17 cellular contexts compared by ENCODE assay signal in the genomic region with DNA sequence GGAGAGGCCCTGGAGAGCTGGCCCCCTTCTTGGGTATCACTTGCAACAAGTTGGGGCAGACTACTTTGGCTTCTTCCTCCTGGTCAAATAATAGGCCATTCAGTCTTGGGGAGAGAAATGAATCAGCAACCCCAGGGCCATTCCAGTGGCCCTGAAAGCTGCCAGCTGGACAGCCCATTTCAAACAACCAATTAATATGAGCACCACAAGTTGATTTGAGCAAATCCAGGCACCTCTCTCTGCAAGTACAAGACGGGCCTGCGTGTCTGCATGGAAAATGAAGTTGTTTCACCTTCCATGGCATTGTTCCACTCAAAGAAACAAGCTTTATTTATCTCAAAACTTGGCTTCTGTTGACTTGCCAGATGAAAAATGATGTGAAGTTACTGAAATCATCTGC.
DNase-seq lines count a peak whose midpoint lies in the region; TF ChIP-seq lines count a peak whose summit lies in the region.
"Had no signal": no experiment of that assay in that cellular context is flagged by ENCODE, and none has a peak within 500 bp of the region (broad histone marks: within the 10 kb centered on the region; RNA-seq: fewer than 3 reads in every experiment).

No MANE protein-coding gene starts in this region.

- H2BK5ac ChIP-seq in H9 (ENCODE audit: insufficient read length, low read length), result no peak overlapping the region

- H3K9me3 ChIP-seq in muscle layer of colon (ENCODE audit: low read length), result no peaks in the 10 kb centered on the region
- no peaks in the 10 kb centered on the region for H3K9me3 ChIP-seq in H9 (ENCODE audit: control insufficient read depth, low read depth, low read length)
- H3K9me3 ChIP-seq: BLaER1, Peyer's patch, SJCRH30 had no signal

- H3K4me3 Mint-ChIP-seq in H9, result no peak overlapping the region
- H3K4me3 Mint-ChIP-seq: CD4-positive, alpha-beta T cell had no signal

- no peaks in the 10 kb centered on the region for H3K27me3 ChIP-seq in muscle layer of colon (ENCODE audit: control insufficient read depth in 1 of 2, insufficient read depth in 2 of 2, low read length in 2 of 2)
- no peaks in the 10 kb centered on the region for H3K27me3 ChIP-seq in H9 (ENCODE audit: insufficient read depth, low read length)
- H3K27me3 ChIP-seq: BLaER1, Peyer's patch, SJCRH30 had no signal

- no peak overlapping the region for H2AFZ ChIP-seq in H9 (ENCODE audit: low read length)

- no peak overlapping the region for H3K56ac ChIP-seq in H9 (ENCODE audit: insufficient read length, low read depth, low read length)

- DNase-seq in HPDE6-E6E7 (ENCODE audit: extremely low spot score), result peak; percentile 27
- peak; percentile 5 for DNase-seq in SK-MEL-5 (ENCODE audit: low read depth, low spot score)
- no peak for DNase-seq in epithelial cell of prostate (ENCODE audit: low read depth, low spot score)
- DNase-seq in H9, result no peak
- DNase-seq in NCI-H1694 treated with DMSO at 0.1 percent for 48 hours (lab: John Stamatoyannopoulos, UW), result no peak
- no peak for DNase-seq in stimulated activated CD8-positive, alpha-beta memory T cell treated with anti-CD3 and anti-CD28 coated beads, Interleukin-4, amount 100 ng/mL, for 48 hours
- DNase-seq: CD4-positive, alpha-beta T cell; COR-L47; KBM-7; NCI-H2081 treated with DMSO at 0.1 percent for 48 hours; NCI-H2171 treated with DMSO at 0.1 percent for 48 hours; NCI-H524 treated with DMSO at 0.1 percent for 48 hours; NCI-H82; Peyer's patch; SJCRH30 had no signal

- H3K36me3 Mint-ChIP-seq in H9 (ENCODE audit: insufficient read depth in 1 of 3, low read depth in 3 of 3), result no peaks in the 10 kb centered on the region

- no peak for TF ChIP-seq CTCF in H9 (conservative IDR thresholded peaks at IDR 0.05)

- no peaks in the 10 kb centered on the region for H3K36me3 ChIP-seq in muscle layer of colon (ENCODE audit: insufficient read depth, low read length)
- H3K36me3 ChIP-seq: BLaER1, Peyer's patch, SJCRH30 had no signal

- H3K14ac ChIP-seq in H9 (ENCODE audit: insufficient read depth, low read length), result no peak overlapping the region

- WGBS in H9 (ENCODE audit: extremely low coverage, insufficient read length, low lambda C conversion rate), result no CpG with 5 or more reads among the region's 2 CpGs

- no peak overlapping the region for H2BK120ac ChIP-seq in H9 (ENCODE audit: low read depth, low read length, poor library complexity, severe bottlenecking)

- no peak overlapping the region for H2BK15ac ChIP-seq in H9 (ENCODE audit: low read depth, low read length)

- no peak overlapping the region for H4K5ac ChIP-seq in H9 (ENCODE audit: insufficient read length, low read depth, low read length)

- H3K4me2 ChIP-seq in H9 (ENCODE audit: insufficient read depth, insufficient read length, low read length), result no peak overlapping the region
- H3K4me2 ChIP-seq: BLaER1 had no signal

- H3K9me3 Mint-ChIP-seq in H9, result no peaks in the 10 kb centered on the region
- H3K9me3 Mint-ChIP-seq: CD4-positive, alpha-beta T cell had no signal

- no peaks in the 10 kb centered on the region for H4K20me1 ChIP-seq in H9 (ENCODE audit: control insufficient read depth, insufficient read depth, insufficient read length)
- H4K20me1 ChIP-seq: BLaER1 had no signal

- no peak overlapping the region for H3K18ac ChIP-seq in H9 (ENCODE audit: insufficient read length, low read depth, low read length)

- H4K91ac ChIP-seq in H9 (ENCODE audit: insufficient read length, low read depth, low read length), result no peak overlapping the region

- H2BK12ac ChIP-seq in H9 (ENCODE audit: insufficient read length, low read depth, low read length), result no peak overlapping the region

- no peaks in the 10 kb centered on the region for H3K79me1 ChIP-seq in H9 (ENCODE audit: insufficient read depth, low read depth, low read length, poor library complexity, severe bottlenecking)

- H3K23me2 ChIP-seq in H9 (ENCODE audit: insufficient read length, low read depth, low read length, poor library complexity, severe bottlenecking), result no peaks in the 10 kb centered on the region

- H2AK5ac ChIP-seq in H9 (ENCODE audit: insufficient read length, low read length), result no peak overlapping the region

- peaks cover 16% of the 10 kb centered on the region for H3K4me1 ChIP-seq in muscle layer of colon (ENCODE audit: insufficient read depth, low read length)
- no peaks in the 10 kb centered on the region for H3K4me1 ChIP-seq in H9 (ENCODE audit: insufficient read depth, low read length)
- H3K4me1 ChIP-seq: Peyer's patch, SJCRH30 had no signal

- H3K27ac Mint-ChIP-seq in H9, result no peak overlapping the region
- H3K27ac Mint-ChIP-seq: CD4-positive, alpha-beta T cell had no signal

- peaks cover 2% of the 10 kb centered on the region for H3K27me3 Mint-ChIP-seq in H9 (ENCODE audit: low read depth)
- H3K27me3 Mint-ChIP-seq: CD4-positive, alpha-beta T cell had no signal

- peaks cover 11 to 15% of the 10 kb centered on the region in 2 experiments for H3K4me1 Mint-ChIP-seq in H9

- H3K9ac ChIP-seq in muscle layer of colon (ENCODE audit: low read length) (no peak overlapping the region), H9 (ENCODE audit: extremely low read depth, insufficient read length, low read length) (no peak overlapping the region)
- H3K9ac ChIP-seq: BLaER1 had no signal

- no peak overlapping the region for H3K4me3 ChIP-seq in muscle layer of colon (ENCODE audit: low read depth in 1 of 2, low read length in 2 of 2)
- H3K4me3 ChIP-seq: BLaER1, Peyer's patch, SJCRH30 had no signal

- H3K23ac ChIP-seq in H9 (ENCODE audit: insufficient read length, low read depth, low read length), result no peak overlapping the region

- H4K8ac ChIP-seq in H9 (replicated peaks; ENCODE audit: insufficient read length, low read depth, low read length), result no peak overlapping the region

- in situ Hi-C loops in SK-MEL-5 (cut with HindIII; ENCODE audit: low pct_unique_long_range_greater_than_20kb, low sequenced_read_pairs), result no loop called here

- H3T11ph ChIP-seq in H9 (ENCODE audit: low read length), result no peak overlapping the region

- no peak overlapping the region for H2BK20ac ChIP-seq in H9 (ENCODE audit: low read depth, low read length, poor library complexity, severe bottlenecking)

- H3K79me2 ChIP-seq in H9 (ENCODE audit: insufficient read depth, low read length), result no peaks in the 10 kb centered on the region

- H3K27ac ChIP-seq in epithelial cell of prostate, result peak overlapping the region; percentile 14
- peak overlapping the region; percentile 17 for H3K27ac ChIP-seq in muscle layer of colon (ENCODE audit: low read depth, low read length)
- H3K27ac ChIP-seq in H9 (ENCODE audit: insufficient read length, low read depth, low read length), result no peak overlapping the region
- H3K27ac ChIP-seq: BLaER1, Peyer's patch, SJCRH30 had no signal

- H3K4ac ChIP-seq in H9 (ENCODE audit: low read depth, low read length), result no peak overlapping the region

Comparison
In these comparisons a context has a peak if more than half of its experiments do, and no peak if none do; other contexts are left out.
1. DNase-seq: peak in HPDE6-E6E7 (single experiment) and SK-MEL-5 (single experiment); none in epithelial cell of prostate (single experiment), H9 (single experiment), NCI-H1694 treated with DMSO at 0.1 percent for 48 hours (single experiment) and stimulated activated CD8-positive, alpha-beta memory T cell treated with anti-CD3 and anti-CD28 coated beads, Interleukin-4, amount 100 ng/mL, for 48 hours (single experiment).